In the genomic region with DNA sequence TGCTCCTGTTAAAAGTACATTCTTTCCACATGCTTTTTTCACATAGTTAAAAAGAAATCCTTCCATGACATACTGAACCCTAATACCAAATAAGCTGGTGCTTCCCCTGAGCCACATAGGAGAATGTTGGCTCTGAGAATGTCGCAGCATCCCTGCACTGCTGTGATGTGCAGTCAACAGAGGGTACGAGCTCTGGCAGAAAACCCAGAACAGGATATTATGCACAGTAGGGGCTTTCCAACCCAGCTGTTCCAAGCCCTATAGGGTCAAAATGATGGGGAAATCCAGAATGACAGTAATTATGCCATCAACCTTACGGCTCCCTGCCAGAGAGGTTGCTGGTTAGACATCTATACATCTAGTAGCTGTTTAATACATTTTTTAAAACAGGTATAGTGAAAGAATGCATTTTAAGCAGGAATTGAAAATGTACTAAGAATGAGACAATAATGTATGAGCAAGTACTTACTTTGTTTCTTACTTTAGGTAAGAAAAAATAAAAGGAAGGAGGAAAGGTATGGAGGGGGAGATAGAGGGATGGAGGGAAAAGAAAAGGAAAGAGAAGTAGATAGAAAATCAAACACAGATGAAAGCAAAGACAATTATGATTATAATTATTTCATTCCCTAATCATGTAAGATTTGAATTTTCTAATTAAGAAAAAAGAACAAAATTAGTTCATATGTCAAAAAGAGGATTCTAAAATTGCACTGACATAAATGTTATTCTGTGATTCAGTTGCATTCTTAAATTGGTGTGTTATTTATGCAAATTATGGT, we compare ENCODE assay signal across 8 cellular contexts.
DNase-seq lines count a peak whose midpoint lies in the region; ATAC-seq and TF ChIP-seq lines count a peak whose summit lies in the region.

No MANE protein-coding gene starts in this region.

- TF ChIP-seq CTCF in upper lobe of left lung (IDR thresholded peaks at IDR 0.05), result no peak
- no peak for TF ChIP-seq CTCF in smooth muscle cell (IDR thresholded peaks at IDR 0.05; ENCODE audit: borderline replicate concordance, insufficient read depth, poor library complexity, severe bottlenecking)
- TF ChIP-seq CTCF in esophagus muscularis mucosa (IDR thresholded peaks at IDR 0.05), result no peak

- H2AFZ ChIP-seq in smooth muscle cell (ENCODE audit: low read depth), result no peak overlapping the region

- peaks cover 31 to 57% (median 36%) of the 10 kb centered on the region in 3 donors for H3K4me1 Mint-ChIP-seq in IgD-negative memory B cell
- peaks cover 43% of the 10 kb centered on the region for H3K4me1 Mint-ChIP-seq in activated naive CD8-positive, alpha-beta T cell (ENCODE audit: low read depth)

- ATAC-seq in upper lobe of left lung (ENCODE audit: low FRiP score in 2 of 2), result no peak

- peaks cover 7% of the 10 kb centered on the region for H3F3A ChIP-seq in smooth muscle cell (ENCODE audit: low read depth)

- no peaks in the 10 kb centered on the region for H3K9me3 ChIP-seq in upper lobe of left lung
- H3K9me3 ChIP-seq in smooth muscle cell (replicated peaks; ENCODE audit: low read depth), result no peaks in the 10 kb centered on the region
- no peaks in the 10 kb centered on the region for H3K9me3 ChIP-seq in esophagus muscularis mucosa

- H3K27me3 ChIP-seq in upper lobe of left lung (no peaks in the 10 kb centered on the region), smooth muscle cell (ENCODE audit: low read depth) (no peaks in the 10 kb centered on the region), esophagus muscularis mucosa (no peaks in the 10 kb centered on the region)

- 52 to 73% methylated on average over 3 of the region's 3 CpGs for WGBS in upper lobe of left lung, 2 donors
- WGBS in smooth muscle cell (ENCODE audit: low lambda C conversion rate), result 90% methylated on average over 3 of the region's 3 CpGs
- WGBS in esophagus muscularis mucosa, result 55% methylated on average over 3 of the region's 3 CpGs

- H3K27ac ChIP-seq in upper lobe of left lung, result peak overlapping the region; percentile 13 to 53 (median 30)
- H3K27ac ChIP-seq in smooth muscle cell (ENCODE audit: low read depth), result no peak overlapping the region
- no peak overlapping the region for H3K27ac ChIP-seq in esophagus muscularis mucosa (replicated peaks in 1 of 4)

- H3K36me3 Mint-ChIP-seq in IgD-negative memory B cell, result no peaks in the 10 kb centered on the region
- no peaks in the 10 kb centered on the region for H3K36me3 Mint-ChIP-seq in activated naive CD8-positive, alpha-beta T cell

- TF ChIP-seq EP300 in upper lobe of left lung (IDR thresholded peaks at IDR 0.05) (no peak), esophagus muscularis mucosa (IDR thresholded peaks at IDR 0.05) (no peak)

- H3K36me3 ChIP-seq in upper lobe of left lung (no peaks in the 10 kb centered on the region), smooth muscle cell (ENCODE audit: low read depth) (no peaks in the 10 kb centered on the region), esophagus muscularis mucosa (no peaks in the 10 kb centered on the region)

- intact Hi-C loops in esophagus muscularis mucosa (cut with DNase I), result no loop called here

- H3K9me3 Mint-ChIP-seq in IgD-negative memory B cell, result no peaks in the 10 kb centered on the region
- no peaks in the 10 kb centered on the region for H3K9me3 Mint-ChIP-seq in activated naive CD8-positive, alpha-beta T cell (ENCODE audit: low read depth)

- peak overlapping the region; percentile 83 to 99 (median 95) for H3K27ac Mint-ChIP-seq in IgD-negative memory B cell
- peak overlapping the region; percentile 94 for H3K27ac Mint-ChIP-seq in activated naive CD8-positive, alpha-beta T cell

- H3K4me1 ChIP-seq in upper lobe of left lung (peaks cover 0 to 22% (median 17%) of the 10 kb centered on the region in 4 donors), smooth muscle cell (ENCODE audit: low read depth) (no peaks in the 10 kb centered on the region), esophagus muscularis mucosa (no peaks in the 10 kb centered on the region)

- H3K9ac ChIP-seq in smooth muscle cell (ENCODE audit: low read depth), result no peak overlapping the region

- H3K4me2 ChIP-seq in smooth muscle cell, result no peak overlapping the region

- peak overlapping the region; percentile 69 to 91 (median 80) for H3K4me3 Mint-ChIP-seq in IgD-negative memory B cell
- peak overlapping the region; percentile 84 for H3K4me3 Mint-ChIP-seq in activated naive CD8-positive, alpha-beta T cell

- H3K27me3 Mint-ChIP-seq in IgD-negative memory B cell, result no peaks in the 10 kb centered on the region
- H3K27me3 Mint-ChIP-seq in activated naive CD8-positive, alpha-beta T cell, result no peaks in the 10 kb centered on the region

- H3K4me3 ChIP-seq in upper lobe of left lung (no peak overlapping the region), smooth muscle cell (no peak overlapping the region), esophagus muscularis mucosa (no peak overlapping the region)

- H3K79me2 ChIP-seq in smooth muscle cell (ENCODE audit: low read depth), result no peaks in the 10 kb centered on the region

- H4K20me1 ChIP-seq in smooth muscle cell (ENCODE audit: low read depth), result no peaks in the 10 kb centered on the region

- peak; percentile 44 for DNase-seq in activated naive CD4-positive, alpha-beta T cell treated with Interleukin-2 at 50 U/mL for 16 hours
- no peak for DNase-seq in activated naive CD4-positive, alpha-beta T cell (lab: John Stamatoyannopoulos, UW)
- no peak for DNase-seq in upper lobe of left lung
- DNase-seq in smooth muscle cell (lab: John Stamatoyannopoulos, UW; ENCODE audit: unreplicated experiment), result no peak
- DNase-seq in esophagus muscularis mucosa (ENCODE audit: extremely low spot score), result no peak
- no peak for DNase-seq in inferior parietal cortex (ENCODE audit: extremely low spot score)

- TF ChIP-seq POLR2A in upper lobe of left lung (IDR thresholded peaks at IDR 0.05) (no peak), esophagus muscularis mucosa (IDR thresholded peaks at IDR 0.05; ENCODE audit: low read depth) (no peak)

Comparison
In these comparisons a context has a peak if more than half of its experiments do, and no peak if none do; other contexts are left out.
1. H3K27ac ChIP-seq: peak in upper lobe of left lung (4 of 4); none in smooth muscle cell (single experiment) and esophagus muscularis mucosa (0 of 4).